In the genomic region with DNA sequence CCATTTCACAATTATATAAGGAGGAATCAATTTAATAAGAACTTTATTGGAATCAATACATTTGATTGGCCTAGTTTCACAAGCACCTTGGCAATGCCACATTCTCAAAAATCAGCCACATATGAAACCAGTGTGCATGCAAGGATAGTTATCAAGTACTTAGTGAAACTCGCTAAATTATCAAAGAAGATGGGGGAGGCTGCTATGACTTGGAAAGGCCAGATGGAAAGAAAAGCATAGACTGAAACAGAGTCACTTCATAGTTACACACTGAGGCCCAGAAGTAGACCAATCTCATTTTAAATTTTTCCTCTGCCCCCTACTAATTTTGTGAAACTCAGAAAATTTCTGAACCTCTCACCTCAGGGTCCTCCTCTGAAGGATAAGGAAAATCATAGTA, we compare ENCODE assay signal across 2 cellular contexts.
TF ChIP-seq lines count a peak whose summit lies in the region.

No MANE protein-coding gene starts in this region.

TF ChIP-seq in GM23338, 12 proteins besides CTCF, POLR2A, EP300 and RAD21 (continues in another document):
- TF ChIP-seq STAT1 (IDR thresholded peaks at IDR 0.05; ENCODE audit: unreplicated experiment) = no peak
- TF ChIP-seq, protein P1, sequence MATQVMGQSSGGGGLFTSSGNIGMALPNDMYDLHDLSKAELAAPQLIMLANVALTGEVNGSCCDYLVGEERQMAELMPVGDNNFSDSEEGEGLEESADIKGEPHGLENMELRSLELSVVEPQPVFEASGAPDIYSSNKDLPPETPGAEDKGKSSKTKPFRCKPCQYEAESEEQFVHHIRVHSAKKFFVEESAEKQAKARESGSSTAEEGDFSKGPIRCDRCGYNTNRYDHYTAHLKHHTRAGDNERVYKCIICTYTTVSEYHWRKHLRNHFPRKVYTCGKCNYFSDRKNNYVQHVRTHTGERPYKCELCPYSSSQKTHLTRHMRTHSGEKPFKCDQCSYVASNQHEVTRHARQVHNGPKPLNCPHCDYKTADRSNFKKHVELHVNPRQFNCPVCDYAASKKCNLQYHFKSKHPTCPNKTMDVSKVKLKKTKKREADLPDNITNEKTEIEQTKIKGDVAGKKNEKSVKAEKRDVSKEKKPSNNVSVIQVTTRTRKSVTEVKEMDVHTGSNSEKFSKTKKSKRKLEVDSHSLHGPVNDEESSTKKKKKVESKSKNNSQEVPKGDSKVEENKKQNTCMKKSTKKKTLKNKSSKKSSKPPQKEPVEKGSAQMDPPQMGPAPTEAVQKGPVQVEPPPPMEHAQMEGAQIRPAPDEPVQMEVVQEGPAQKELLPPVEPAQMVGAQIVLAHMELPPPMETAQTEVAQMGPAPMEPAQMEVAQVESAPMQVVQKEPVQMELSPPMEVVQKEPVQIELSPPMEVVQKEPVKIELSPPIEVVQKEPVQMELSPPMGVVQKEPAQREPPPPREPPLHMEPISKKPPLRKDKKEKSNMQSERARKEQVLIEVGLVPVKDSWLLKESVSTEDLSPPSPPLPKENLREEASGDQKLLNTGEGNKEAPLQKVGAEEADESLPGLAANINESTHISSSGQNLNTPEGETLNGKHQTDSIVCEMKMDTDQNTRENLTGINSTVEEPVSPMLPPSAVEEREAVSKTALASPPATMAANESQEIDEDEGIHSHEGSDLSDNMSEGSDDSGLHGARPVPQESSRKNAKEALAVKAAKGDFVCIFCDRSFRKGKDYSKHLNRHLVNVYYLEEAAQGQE (IDR thresholded peaks at IDR 0.05; ENCODE audit: unreplicated experiment) = no peak
- TF ChIP-seq EZH2phosphoT487 (IDR thresholded peaks at IDR 0.05; ENCODE audit: unreplicated experiment) = no peak
- no peak for TF ChIP-seq CREB1 (CRISPR knock-in tag; IDR thresholded peaks at IDR 0.05; ENCODE audit: low read depth)
- no peak for TF ChIP-seq POLR2AphosphoS5 (IDR thresholded peaks at IDR 0.05; ENCODE audit: low read depth)
- TF ChIP-seq ZNF114 (CRISPR knock-in tag; IDR thresholded peaks at IDR 0.05) = no peak
- no peak for TF ChIP-seq NANOG (IDR thresholded peaks at IDR 0.05; ENCODE audit: borderline replicate concordance)
- TF ChIP-seq, protein P2, sequence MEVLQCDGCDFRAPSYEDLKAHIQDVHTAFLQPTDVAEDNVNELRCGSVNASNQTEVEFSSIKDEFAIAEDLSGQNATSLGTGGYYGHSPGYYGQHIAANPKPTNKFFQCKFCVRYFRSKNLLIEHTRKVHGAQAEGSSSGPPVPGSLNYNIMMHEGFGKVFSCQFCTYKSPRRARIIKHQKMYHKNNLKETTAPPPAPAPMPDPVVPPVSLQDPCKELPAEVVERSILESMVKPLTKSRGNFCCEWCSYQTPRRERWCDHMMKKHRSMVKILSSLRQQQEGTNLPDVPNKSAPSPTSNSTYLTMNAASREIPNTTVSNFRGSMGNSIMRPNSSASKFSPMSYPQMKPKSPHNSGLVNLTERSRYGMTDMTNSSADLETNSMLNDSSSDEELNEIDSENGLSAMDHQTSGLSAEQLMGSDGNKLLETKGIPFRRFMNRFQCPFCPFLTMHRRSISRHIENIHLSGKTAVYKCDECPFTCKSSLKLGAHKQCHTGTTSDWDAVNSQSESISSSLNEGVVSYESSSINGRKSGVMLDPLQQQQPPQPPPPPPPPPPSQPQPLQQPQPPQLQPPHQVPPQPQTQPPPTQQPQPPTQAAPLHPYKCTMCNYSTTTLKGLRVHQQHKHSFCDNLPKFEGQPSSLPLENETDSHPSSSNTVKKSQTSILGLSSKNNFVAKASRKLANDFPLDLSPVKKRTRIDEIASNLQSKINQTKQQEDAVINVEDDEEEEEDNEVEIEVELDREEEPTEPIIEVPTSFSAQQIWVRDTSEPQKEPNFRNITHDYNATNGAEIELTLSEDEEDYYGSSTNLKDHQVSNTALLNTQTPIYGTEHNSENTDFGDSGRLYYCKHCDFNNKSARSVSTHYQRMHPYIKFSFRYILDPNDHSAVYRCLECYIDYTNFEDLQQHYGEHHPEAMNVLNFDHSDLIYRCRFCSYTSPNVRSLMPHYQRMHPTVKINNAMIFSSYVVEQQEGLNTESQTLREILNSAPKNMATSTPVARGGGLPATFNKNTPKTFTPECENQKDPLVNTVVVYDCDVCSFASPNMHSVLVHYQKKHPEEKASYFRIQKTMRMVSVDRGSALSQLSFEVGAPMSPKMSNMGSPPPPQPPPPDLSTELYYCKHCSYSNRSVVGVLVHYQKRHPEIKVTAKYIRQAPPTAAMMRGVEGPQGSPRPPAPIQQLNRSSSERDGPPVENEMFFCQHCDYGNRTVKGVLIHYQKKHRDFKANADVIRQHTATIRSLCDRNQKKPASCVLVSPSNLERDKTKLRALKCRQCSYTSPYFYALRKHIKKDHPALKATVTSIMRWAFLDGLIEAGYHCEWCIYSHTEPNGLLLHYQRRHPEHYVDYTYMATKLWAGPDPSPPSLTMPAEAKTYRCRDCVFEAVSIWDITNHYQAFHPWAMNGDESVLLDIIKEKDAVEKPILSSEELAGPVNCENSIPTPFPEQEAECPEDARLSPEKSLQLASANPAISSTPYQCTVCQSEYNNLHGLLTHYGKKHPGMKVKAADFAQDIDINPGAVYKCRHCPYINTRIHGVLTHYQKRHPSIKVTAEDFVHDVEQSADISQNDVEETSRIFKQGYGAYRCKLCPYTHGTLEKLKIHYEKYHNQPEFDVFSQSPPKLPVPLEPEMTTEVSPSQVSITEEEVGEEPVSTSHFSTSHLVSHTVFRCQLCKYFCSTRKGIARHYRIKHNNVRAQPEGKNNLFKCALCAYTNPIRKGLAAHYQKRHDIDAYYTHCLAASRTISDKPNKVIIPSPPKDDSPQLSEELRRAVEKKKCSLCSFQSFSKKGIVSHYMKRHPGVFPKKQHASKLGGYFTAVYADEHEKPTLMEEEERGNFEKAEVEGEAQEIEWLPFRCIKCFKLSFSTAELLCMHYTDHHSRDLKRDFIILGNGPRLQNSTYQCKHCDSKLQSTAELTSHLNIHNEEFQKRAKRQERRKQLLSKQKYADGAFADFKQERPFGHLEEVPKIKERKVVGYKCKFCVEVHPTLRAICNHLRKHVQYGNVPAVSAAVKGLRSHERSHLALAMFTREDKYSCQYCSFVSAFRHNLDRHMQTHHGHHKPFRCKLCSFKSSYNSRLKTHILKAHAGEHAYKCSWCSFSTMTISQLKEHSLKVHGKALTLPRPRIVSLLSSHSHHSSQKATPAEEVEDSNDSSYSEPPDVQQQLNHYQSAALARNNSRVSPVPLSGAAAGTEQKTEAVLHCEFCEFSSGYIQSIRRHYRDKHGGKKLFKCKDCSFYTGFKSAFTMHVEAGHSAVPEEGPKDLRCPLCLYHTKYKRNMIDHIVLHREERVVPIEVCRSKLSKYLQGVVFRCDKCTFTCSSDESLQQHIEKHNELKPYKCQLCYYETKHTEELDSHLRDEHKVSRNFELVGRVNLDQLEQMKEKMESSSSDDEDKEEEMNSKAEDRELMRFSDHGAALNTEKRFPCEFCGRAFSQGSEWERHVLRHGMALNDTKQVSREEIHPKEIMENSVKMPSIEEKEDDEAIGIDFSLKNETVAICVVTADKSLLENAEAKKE (CRISPR knock-in tag; IDR thresholded peaks at IDR 0.05) = no peak
- no peak for TF ChIP-seq ZNF331 (CRISPR knock-in tag; IDR thresholded peaks at IDR 0.05; ENCODE audit: low read depth)
- no peak for TF ChIP-seq JUNB (IDR thresholded peaks at IDR 0.05; ENCODE audit: unreplicated experiment)

TF ChIP-seq in SK-N-SH, 30 proteins besides CTCF, POLR2A, EP300 and RAD21:
- TF ChIP-seq TEAD4 (IDR thresholded peaks at IDR 0.05; ENCODE audit: borderline replicate concordance, insufficient read depth) (no peak), POLR2AphosphoS5 (IDR thresholded peaks at IDR 0.05; ENCODE audit: low read depth, low read length) (no peak), FOXJ3 (CRISPR knock-in tag; IDR thresholded peaks at IDR 0.05) (no peak), USF1 (IDR thresholded peaks at IDR 0.05; ENCODE audit: borderline replicate concordance, low read depth) (no peak), USF2 (IDR thresholded peaks at IDR 0.05; ENCODE audit: borderline replicate concordance, low read depth, low read length) (no peak), RXRA (IDR thresholded peaks at IDR 0.05; ENCODE audit: borderline replicate concordance, low read depth) (no peak)
